Comparison of ENCODE assay signal across 9 cellular contexts in the genomic region with DNA sequence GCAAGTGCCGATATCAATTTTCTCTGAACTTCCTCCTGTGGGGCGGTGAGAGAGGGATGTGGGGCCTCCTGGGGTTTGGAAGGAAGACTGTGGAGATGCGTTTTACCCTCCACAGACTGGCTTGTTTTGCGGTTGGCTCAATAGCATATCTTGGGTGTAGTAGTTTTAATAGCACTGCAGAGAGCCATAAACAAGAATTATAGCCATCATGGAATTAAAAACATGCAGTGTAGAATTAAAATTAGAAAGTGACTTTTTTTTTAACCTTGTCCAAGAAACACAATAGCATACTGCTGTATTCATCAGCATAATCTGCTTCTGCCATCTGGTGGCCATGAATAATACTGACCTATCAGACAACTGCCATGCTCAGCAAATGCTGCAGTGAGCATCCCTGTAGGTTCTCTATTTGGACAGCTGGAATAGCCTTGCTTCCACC. TPM values are rescaled to one million over a fixed set of nuclear protein-coding genes. Genes with fewer than 3 reads are reported as not detected.
DNase-seq lines count a peak whose midpoint lies in the region; ATAC-seq, FAIRE-seq and TF ChIP-seq lines count a peak whose summit lies in the region.
"Had no signal": no experiment of that assay in that cellular context is flagged by ENCODE, and none has a peak within 500 bp of the region (broad histone marks: within the 10 kb centered on the region; RNA-seq: fewer than 3 reads in every experiment).

No MANE protein-coding gene starts in this region.

- ATAC-seq in CD4-positive, CD25-positive, alpha-beta regulatory T cell (ENCODE audit: low read depth in 2 of 2), result peak in 1 of 2 donors; percentile 50
- ATAC-seq in GM18873 (IDR thresholded peaks at IDR 0.05; ENCODE audit: low FRiP score, unreplicated experiment), result peak; percentile 66
- ATAC-seq: T-helper 17 cell had no signal

- H3K9ac ChIP-seq in KMS-11 (no peak overlapping the region), astrocyte (ENCODE audit: low read length) (no peak overlapping the region)

- H2AFZ ChIP-seq in KMS-11 (ENCODE audit: low read depth) (no peak overlapping the region), astrocyte (ENCODE audit: low read depth, low read length) (no peak overlapping the region), hepatocyte (no peak overlapping the region)

- peak; percentile 100 for FAIRE-seq in astrocyte (lab: Jason Lieb, UNC)

- H4K20me1 ChIP-seq in KMS-11 (ENCODE audit: insufficient read depth) (no peaks in the 10 kb centered on the region), astrocyte (ENCODE audit: insufficient read depth, low read length) (peaks cover 5% of the 10 kb centered on the region), hepatocyte (ENCODE audit: insufficient read depth, poor library complexity, severe bottlenecking) (no peaks in the 10 kb centered on the region)

- no peaks in the 10 kb centered on the region for H3K9me3 ChIP-seq in CD4-positive, CD25-positive, alpha-beta regulatory T cell (ENCODE audit: control insufficient read depth in 2 of 2, low read length in 2 of 2)
- no peaks in the 10 kb centered on the region for H3K9me3 ChIP-seq in astrocyte (ENCODE audit: insufficient read depth, low read depth, low read length)
- H3K9me3 ChIP-seq in hepatocyte (ENCODE audit: low read depth), result no peaks in the 10 kb centered on the region

- no peaks in the 10 kb centered on the region for H3K9me3 Mint-ChIP-seq in CD4-positive, CD25-positive, alpha-beta regulatory T cell
- H3K9me3 Mint-ChIP-seq in astrocyte (ENCODE audit: unreplicated experiment), result no peaks in the 10 kb centered on the region

- no peaks in the 10 kb centered on the region for H3K27me3 ChIP-seq in CD4-positive, CD25-positive, alpha-beta regulatory T cell (ENCODE audit: control insufficient read depth, insufficient read depth, low read length)
- H3K27me3 ChIP-seq in KMS-11 (ENCODE audit: insufficient read depth, low read depth) (no peaks in the 10 kb centered on the region), astrocyte (ENCODE audit: insufficient read depth, low read length) (no peaks in the 10 kb centered on the region), hepatocyte (no peaks in the 10 kb centered on the region)

- H3K4me3 ChIP-seq in CD4-positive, CD25-positive, alpha-beta regulatory T cell (ENCODE audit: low read depth, low read length), result no peak overlapping the region
- H3K4me3 ChIP-seq in KMS-11 (IDR thresholded peaks at IDR 0.05; ENCODE audit: insufficient read depth, low read depth, low read length) (no peak overlapping the region), astrocyte (ENCODE audit: insufficient read depth, low read depth, low read length) (no peak overlapping the region), hepatocyte (no peak overlapping the region)

- H3K36me3 Mint-ChIP-seq in CD4-positive, CD25-positive, alpha-beta regulatory T cell, result no peaks in the 10 kb centered on the region
- no peaks in the 10 kb centered on the region for H3K36me3 Mint-ChIP-seq in astrocyte (ENCODE audit: low read depth, unreplicated experiment)

- no peaks in the 10 kb centered on the region for H3K27me3 Mint-ChIP-seq in CD4-positive, CD25-positive, alpha-beta regulatory T cell
- no peaks in the 10 kb centered on the region for H3K27me3 Mint-ChIP-seq in astrocyte (ENCODE audit: low read depth, unreplicated experiment)
- H3K27me3 Mint-ChIP-seq: T-helper 17 cell had no signal

- 53% methylated on average over 4 of the region's 4 CpGs for WGBS in hepatocyte (ENCODE audit: low lambda C conversion rate, missing lambda C conversion rate)

- no peaks in the 10 kb centered on the region for H3K36me3 ChIP-seq in CD4-positive, CD25-positive, alpha-beta regulatory T cell (ENCODE audit: control insufficient read depth, insufficient read depth, low read length)
- H3K36me3 ChIP-seq in KMS-11 (ENCODE audit: insufficient read depth), result no peaks in the 10 kb centered on the region
- no peaks in the 10 kb centered on the region for H3K36me3 ChIP-seq in astrocyte (ENCODE audit: insufficient read depth, low read length)
- no peaks in the 10 kb centered on the region for H3K36me3 ChIP-seq in hepatocyte (replicated peaks; ENCODE audit: insufficient read depth, low read depth)

- peak; percentile 79 for TF ChIP-seq CTCF in KMS-11 (conservative IDR thresholded peaks at IDR 0.05; ENCODE audit: low read depth, low read length)
- TF ChIP-seq CTCF in astrocyte (IDR thresholded peaks at IDR 0.05; ENCODE audit: insufficient read depth, low read depth, low read length), result peak; percentile 53
- TF ChIP-seq CTCF in hepatocyte (IDR thresholded peaks at IDR 0.05; ENCODE audit: poor library complexity), result peak; percentile 63

- peak in 2 of 3 donors; percentile 24 to 53 for DNase-seq in CD4-positive, CD25-positive, alpha-beta regulatory T cell
- DNase-seq in OCI-M1 (lab: John Stamatoyannopoulos, UW) (peak; percentile 65), astrocyte (ENCODE audit: low read depth) (peak; percentile 40), hepatocyte (ENCODE audit: low spot score) (peak; percentile 73), foreskin melanocyte (no peak)
- DNase-seq in stimulated activated CD4-positive, alpha-beta T cell treated with anti-CD3 and anti-CD28 coated beads, Interleukin-12 subunit alpha, Interleukin-12 subunit beta, amount 100 ng/mL, for 4 hours, result peak; percentile 2

- no peak overlapping the region for H3K27ac ChIP-seq in CD4-positive, CD25-positive, alpha-beta regulatory T cell (ENCODE audit: insufficient read depth, low read length, poor library complexity, severe bottlenecking)
- H3K27ac ChIP-seq in KMS-11 (no peak overlapping the region), astrocyte (ENCODE audit: low read depth, low read length) (no peak overlapping the region), hepatocyte (no peak overlapping the region)

- no peaks in the 10 kb centered on the region for H3K4me1 Mint-ChIP-seq in CD4-positive, CD25-positive, alpha-beta regulatory T cell
- H3K4me1 Mint-ChIP-seq in astrocyte (ENCODE audit: low read depth, unreplicated experiment), result peaks cover 5% of the 10 kb centered on the region
- H3K4me1 Mint-ChIP-seq: T-helper 17 cell had no signal

- no peaks in the 10 kb centered on the region for H3K9me2 ChIP-seq in hepatocyte (replicated peaks; ENCODE audit: insufficient read depth)

- H3K27ac Mint-ChIP-seq in CD4-positive, CD25-positive, alpha-beta regulatory T cell, result no peak overlapping the region
- H3K27ac Mint-ChIP-seq in astrocyte (ENCODE audit: unreplicated experiment), result no peak overlapping the region
- H3K27ac Mint-ChIP-seq: T-helper 17 cell had no signal

- no peaks in the 10 kb centered on the region for H3K4me1 ChIP-seq in CD4-positive, CD25-positive, alpha-beta regulatory T cell (ENCODE audit: control insufficient read depth, insufficient read depth, low read length, poor library complexity, severe bottlenecking)
- H3K4me1 ChIP-seq in KMS-11 (ENCODE audit: low read depth, poor library complexity, severe bottlenecking) (peaks cover 52% of the 10 kb centered on the region), astrocyte (ENCODE audit: insufficient read depth, low read length) (no peaks in the 10 kb centered on the region), hepatocyte (ENCODE audit: insufficient read depth) (no peaks in the 10 kb centered on the region)

- H3K4me3 Mint-ChIP-seq in CD4-positive, CD25-positive, alpha-beta regulatory T cell, result no peak overlapping the region
- H3K4me3 Mint-ChIP-seq in astrocyte (ENCODE audit: unreplicated experiment), result no peak overlapping the region
- H3K4me3 Mint-ChIP-seq: T-helper 17 cell had no signal

- H3K79me2 ChIP-seq in KMS-11 (ENCODE audit: insufficient read depth, low read depth) (no peaks in the 10 kb centered on the region), astrocyte (ENCODE audit: insufficient read depth, low read length) (peaks cover 3% of the 10 kb centered on the region), hepatocyte (no peaks in the 10 kb centered on the region)

- H3K4me2 ChIP-seq in KMS-11, result no peak overlapping the region
- H3K4me2 ChIP-seq in astrocyte (ENCODE audit: low read length), result peak overlapping the region; percentile 19
- H3K4me2 ChIP-seq in hepatocyte, result no peak overlapping the region

RNA-seq across cellular contexts. Expression of a gene that starts 47.3 kb away (rescaled TPM):
- 11.6 TPM for total RNA-seq in CD4-positive, CD25-positive, alpha-beta regulatory T cell
- 1 to 10 TPM in 3 of 4 donors, under 1 TPM in 1; 0.24 to 3.6 (median 2.0) TPM for polyA plus RNA-seq in CD4-positive, CD25-positive, alpha-beta regulatory T cell
- total RNA-seq in astrocyte, result 4.2 and 5.1 TPM in 2 replicates
- 21.8 and 23.7 TPM in 2 replicates for total RNA-seq in hepatocyte
- polyA plus RNA-seq in hepatocyte, result 17.0 and 19.1 TPM in 2 replicates
